Comparison of ENCODE assay signal across 23 cellular contexts in genomic region chr13:92017737-92018136, GRCh38.
"Had no signal": no experiment of that assay in that cellular context is flagged by ENCODE, and none has a peak within 500 bp of the region (broad histone marks: within the 10 kb centered on the region; RNA-seq: fewer than 3 reads in every experiment).

No MANE protein-coding gene starts in this region.

- H3K36me3 ChIP-seq: MG63, SJSA1 had no signal

- H3K27me3 ChIP-seq: MG63, SJSA1 had no signal

- H3K9me3 ChIP-seq: MG63, SJSA1 had no signal

- H3K4me3 ChIP-seq: MG63, SJSA1, SK-N-MC had no signal

- H3K4me1 ChIP-seq: SJSA1 had no signal

- H3K27ac ChIP-seq: HL-60, SJSA1, SK-N-MC had no signal

- FAIRE-seq: RCC 7860 had no signal

- DNase-seq: IMR-90, Karpas-422, KG1, MG63, NCI-H1092 treated with DMSO at 0.1 percent for 48 hours, NCI-H1436, NCI-H187, NCI-H2029, NCI-H2081 treated with DMSO at 0.1 percent for 48 hours, NCI-H2171, NCI-H226, NCI-H446, NCI-H510A, NCI-H524 treated with DMSO at 0.1 percent for 48 hours, NCI-H69, NCI-H774, Right ventricle myocardium superior, RPMI8226, SIG-M5 had no signal
